36 cellular contexts compared by ENCODE assay signal in the genomic region with DNA sequence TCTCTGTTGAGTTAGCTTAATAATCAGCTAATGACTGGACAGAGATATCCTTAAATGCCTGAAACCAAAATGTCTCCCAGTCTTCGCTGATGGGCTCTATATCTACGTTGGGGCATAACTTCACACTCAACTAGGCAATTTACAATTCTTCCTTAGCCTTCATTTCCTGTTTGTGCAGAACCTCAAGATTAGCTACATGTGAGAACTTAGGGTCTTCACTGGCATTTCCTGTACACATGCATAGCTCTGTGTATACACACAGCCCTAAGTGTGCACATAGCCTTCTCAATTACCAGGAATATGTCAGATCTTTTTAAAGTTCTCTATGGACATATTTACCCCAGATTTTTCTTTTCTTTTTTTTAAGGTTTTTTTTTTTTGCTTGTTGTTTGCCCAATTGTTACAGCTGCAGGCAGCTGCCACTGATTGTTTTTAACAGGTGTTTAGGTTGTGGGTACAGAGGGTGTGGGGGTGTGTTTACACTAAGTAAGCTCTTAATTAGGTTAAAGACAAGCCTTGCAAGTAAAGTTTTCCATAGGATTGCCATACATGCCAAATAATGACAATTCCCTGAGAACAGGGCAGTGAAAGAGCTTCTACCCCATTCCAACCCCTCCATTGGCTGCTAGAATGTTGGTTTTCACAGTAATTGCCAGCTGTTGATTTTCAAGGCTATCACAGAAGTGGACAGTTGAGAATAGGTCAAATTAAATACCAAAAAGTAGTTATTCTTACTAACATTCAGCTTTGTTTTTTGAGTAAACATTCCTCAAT.
"Had no signal": no experiment of that assay in that cellular context is flagged by ENCODE, and none has a peak within 500 bp of the region (broad histone marks: within the 10 kb centered on the region; RNA-seq: fewer than 3 reads in every experiment).

No MANE protein-coding gene starts in this region.

- H3K4me3 Mint-ChIP-seq: activated naive CD4-positive, alpha-beta T cell treated with anti-CD3 and anti-CD28 coated beads for 36 hours; activated naive CD8-positive, alpha-beta T cell treated with anti-CD3 and anti-CD28 coated beads for 36 hours; activated T-helper 1 cell treated with anti-CD3 and anti-CD28 coated beads, Interleukin-12 subunit alpha, Interleukin-12 subunit beta, Interleukin-2, Interleukin-4 antibody, amounts not matched to agents 30 ng/mL and 10 ng/mL and 1 ng/mL, durations not matched to agents 14 hours and 24 hours and 36 hours; nephron progenitor cell; stimulated activated naive B cell treated with anti-CD40 and anti-IgM and Interleukin-4, amounts not matched to agents 10 μg/mL and 1 μg/mL and 100 μg/mL, for 72 hours had no signal

- H3K36me3 Mint-ChIP-seq: activated naive CD8-positive, alpha-beta T cell treated with anti-CD3 and anti-CD28 coated beads for 36 hours had no signal

- ATAC-seq: activated CD4-positive, CD25-positive, alpha-beta regulatory T cell treated with anti-CD3 and anti-CD28 coated beads, Interleukin-2, amount 50 U/mL, for 24 hours; body of pancreas; gastrocnemius medialis; mucosa of descending colon; pancreas; stimulated activated naive B cell treated with anti-CD40 and anti-IgM and Interleukin-4, amounts not matched to agents 10 μg/mL and 1 μg/mL and 100 μg/mL, for 72 hours had no signal

- H3K27me3 Mint-ChIP-seq: naive B cell; stimulated activated naive B cell treated with anti-CD40 and anti-IgM and Interleukin-4, amounts not matched to agents 10 μg/mL and 1 μg/mL and 100 μg/mL, for 72 hours had no signal

- DNase-seq: activated CD4-positive, alpha-beta T cell treated with anti-CD3 and anti-CD28 coated beads for 48 hours; activated CD4-positive, alpha-beta T cell treated with anti-CD3 and anti-CD28 coated beads, Interleukin-2, amount 50 U/mL, for 48 hours; activated CD8-positive, alpha-beta memory T cell treated with anti-CD3 and anti-CD28 coated beads, Interleukin-2, amount 50 U/mL, for 4 hours; activated effector memory CD4-positive, alpha-beta T cell treated with anti-CD3 and anti-CD28 coated beads, Interleukin-2, amount 50 U/mL, for 16 hours; activated naive CD4-positive, alpha-beta T cell treated with anti-CD3 and anti-CD28 coated beads for 36 hours; activated naive CD8-positive, alpha-beta T cell treated with anti-CD3 and anti-CD28 coated beads for 36 hours; activated T-cell treated with anti-CD3 and anti-CD28 coated beads, Interleukin-2, amount 50 U/mL, for 1 hour; adrenal gland; aorta; body of pancreas; colonic mucosa; effector CD8-positive, alpha-beta T cell; erythroblast; gastrocnemius medialis; glutamatergic neuron; left ventricle myocardium inferior; mucosa of descending colon; naive B cell; nephron progenitor cell; pancreas; retina; sigmoid colon; stimulated activated CD4-positive, alpha-beta T cell treated with anti-CD3 and anti-CD28 coated beads, Interleukin-1b, Interleukin-23, amount 100 ng/mL, for 48 hours; stimulated activated CD4-positive, alpha-beta T cell treated with anti-CD3 and anti-CD28 coated beads, Interleukin-4, amount 100 ng/mL, for 4 hours; stimulated activated CD8-positive, alpha-beta memory T cell treated with anti-CD3 and anti-CD28 coated beads, Interleukin-4, amount 100 ng/mL, for 48 hours; stimulated activated naive B cell treated with anti-CD40 and anti-IgM and Interleukin-4, amounts not matched to agents 10 μg/mL and 1 μg/mL and 100 μg/mL, for 72 hours; stomach; T1000; thyroid gland; upper lobe of left lung; WERI-Rb-1 had no signal

- H3K27me3 ChIP-seq: adrenal gland, body of pancreas, colonic mucosa, gastrocnemius medialis, sigmoid colon, stomach, thyroid gland, upper lobe of left lung had no signal

- H3K9me3 ChIP-seq: adrenal gland, body of pancreas, colonic mucosa, gastrocnemius medialis, mucosa of descending colon, pancreas, prostate gland, sigmoid colon, stomach, thyroid gland, upper lobe of left lung had no signal

- H3K4me1 Mint-ChIP-seq: activated naive CD8-positive, alpha-beta T cell treated with anti-CD3 and anti-CD28 coated beads for 36 hours; nephron progenitor cell had no signal

- H3K4me1 ChIP-seq: adrenal gland, colonic mucosa, gastrocnemius medialis, left ventricle myocardium inferior, pancreas, prostate gland, sigmoid colon, stomach, thyroid gland, upper lobe of left lung had no signal

- H3K27ac ChIP-seq: adrenal gland, body of pancreas, colonic mucosa, gastrocnemius medialis, left ventricle myocardium inferior, pancreas, prostate gland, sigmoid colon, stomach, thyroid gland, upper lobe of left lung, WERI-Rb-1 had no signal

- H3K4me3 ChIP-seq: adrenal gland, body of pancreas, colonic mucosa, gastrocnemius medialis, left ventricle myocardium inferior, lung, mucosa of descending colon, pancreas, prostate gland, sigmoid colon, smooth muscle cell, stomach, thyroid gland, upper lobe of left lung had no signal

- H3K4me2 ChIP-seq: smooth muscle cell had no signal

- H3K27ac Mint-ChIP-seq: activated naive CD4-positive, alpha-beta T cell treated with anti-CD3 and anti-CD28 coated beads for 36 hours; activated naive CD8-positive, alpha-beta T cell treated with anti-CD3 and anti-CD28 coated beads for 36 hours; activated T-helper 1 cell treated with anti-CD3 and anti-CD28 coated beads, Interleukin-12 subunit alpha, Interleukin-12 subunit beta, Interleukin-2, Interleukin-4 antibody, amounts not matched to agents 30 ng/mL and 10 ng/mL and 1 ng/mL, durations not matched to agents 14 hours and 24 hours and 36 hours; nephron progenitor cell; stimulated activated naive B cell treated with anti-CD40 and anti-IgM and Interleukin-4, amounts not matched to agents 10 μg/mL and 1 μg/mL and 100 μg/mL, for 72 hours had no signal

- H3K9me3 Mint-ChIP-seq: activated T-helper 1 cell treated with anti-CD3 and anti-CD28 coated beads, Interleukin-12 subunit alpha, Interleukin-12 subunit beta, Interleukin-2, Interleukin-4 antibody, amounts not matched to agents 30 ng/mL and 10 ng/mL and 1 ng/mL, durations not matched to agents 14 hours and 24 hours and 36 hours had no signal

- H3K36me3 ChIP-seq: adrenal gland, colonic mucosa, gastrocnemius medialis, left ventricle myocardium inferior, pancreas, prostate gland, sigmoid colon, stomach, thyroid gland, upper lobe of left lung, WERI-Rb-1 had no signal
